ENCODE assay signal across 17 cellular contexts in genomic region chr18:68841301-68841700, GRCh38. TPM values are rescaled to one million over a fixed set of nuclear protein-coding genes. Genes with fewer than 3 reads are reported as not detected.
DNase-seq lines count a peak whose midpoint lies in the region; ATAC-seq and TF ChIP-seq lines count a peak whose summit lies in the region.
"Had no signal": no experiment of that assay in that cellular context is flagged by ENCODE, and none has a peak within 500 bp of the region (broad histone marks: within the 10 kb centered on the region; RNA-seq: fewer than 3 reads in every experiment).

No MANE protein-coding gene starts in this region.

- H3K4me3 ChIP-seq in GM23338: no peak overlapping the region
- H3K4me3 ChIP-seq in RWPE2 (ENCODE audit: severe bottlenecking): no peak overlapping the region
- H3K4me3 ChIP-seq: ascending aorta; BLaER1 treated with 17β-estradiol and CSF1 and Interleukin-3, amounts not matched to agents 10 nM and 100 nM; prostate gland had no signal

- peak overlapping the region; percentile 89; the same call in 1 of the 2 replicates for H3K27ac Mint-ChIP-seq in GM23338
- H3K27ac Mint-ChIP-seq in osteocyte (ENCODE audit: unreplicated experiment): peak overlapping the region; percentile 90
- H3K27ac Mint-ChIP-seq: activated CD4-positive, alpha-beta T cell treated with anti-CD3 and anti-CD28 coated beads for 36 hours had no signal

- H3K27me3 ChIP-seq in GM23338 (ENCODE audit: insufficient read depth) (no peaks in the 10 kb centered on the region), RWPE2 (ENCODE audit: insufficient read depth, poor library complexity, severe bottlenecking) (no peaks in the 10 kb centered on the region)
- H3K27me3 ChIP-seq: ascending aorta; BLaER1 treated with 17β-estradiol and CSF1 and Interleukin-3, amounts not matched to agents 10 nM and 100 nM had no signal

- H3K4me1 Mint-ChIP-seq in GM23338: peaks cover 11% of the 10 kb centered on the region; the same call in 2 of the 3 replicates
- peaks cover 45% of the 10 kb centered on the region for H3K4me1 Mint-ChIP-seq in osteocyte (ENCODE audit: unreplicated experiment)
- H3K4me1 Mint-ChIP-seq: activated CD4-positive, alpha-beta T cell treated with anti-CD3 and anti-CD28 coated beads for 36 hours had no signal

- no peak overlapping the region for H3K4me2 ChIP-seq in GM23338

- H3K4me1 ChIP-seq in GM23338 (ENCODE audit: insufficient read depth) (0 out of 2 replicates have a peak, but pooled peaks cover 6% of the 10 kb centered on the region), RWPE2 (ENCODE audit: insufficient read depth, poor library complexity, severe bottlenecking) (peaks cover 30% of the 10 kb centered on the region)
- H3K4me1 ChIP-seq: ascending aorta, prostate gland had no signal

- H3K36me3 Mint-ChIP-seq in GM23338 (ENCODE audit: low read depth) (no peaks in the 10 kb centered on the region), osteocyte (ENCODE audit: unreplicated experiment) (peaks cover 12% of the 10 kb centered on the region)

- H3K36me3 ChIP-seq in GM23338 (ENCODE audit: insufficient read depth) (no peaks in the 10 kb centered on the region), RWPE2 (ENCODE audit: low read depth) (no peaks in the 10 kb centered on the region)
- H3K36me3 ChIP-seq: ascending aorta; BLaER1 treated with 17β-estradiol and CSF1 and Interleukin-3, amounts not matched to agents 10 nM and 100 nM; prostate gland had no signal

- no peaks in the 10 kb centered on the region for H4K20me1 ChIP-seq in GM23338 (replicated peaks; ENCODE audit: insufficient read depth)
- H4K20me1 ChIP-seq: BLaER1 treated with 17β-estradiol and CSF1 and Interleukin-3, amounts not matched to agents 10 nM and 100 nM had no signal

- H3K79me2 ChIP-seq in GM23338 (replicated peaks; ENCODE audit: insufficient read depth): no peaks in the 10 kb centered on the region

- no peak for DNase-seq in GM23338 (ENCODE audit: low spot score)
- DNase-seq in RWPE2 (ENCODE audit: low spot score): no peak
- DNase-seq in fibroblast of gingiva (ENCODE audit: low read depth): peak; percentile 4
- DNase-seq in osteocyte (ENCODE audit: extremely low spot score, unreplicated experiment): no peak
- DNase-seq in NCI-H146 (lab: John Stamatoyannopoulos, UW): no peak
- no peak for DNase-seq in SK-N-DZ (ENCODE audit: low spot score)
- DNase-seq: activated CD4-positive, alpha-beta T cell treated with anti-CD3 and anti-CD28 coated beads for 36 hours; hippocampal formation; NCI-H1092; SIG-M5; stimulated activated CD4-positive, alpha-beta T cell treated with anti-CD3 and anti-CD28 coated beads, Interleukin-15, amount 100 ng/mL, for 24 hours; stimulated activated naive CD8-positive, alpha-beta T cell treated with anti-CD3 and anti-CD28 coated beads, Interleukin-15, Interleukin-2, amounts not matched to agents 100 U/mL and 50 U/mL, for 24 hours had no signal

- H3K9me2 ChIP-seq in GM23338 (ENCODE audit: insufficient read depth): 0 out of 2 replicates have a peak, but pooled peaks cover 5% of the 10 kb centered on the region

- ATAC-seq in GM23338 (no peak), RWPE2 (ENCODE audit: low read depth) (peak; percentile 43; the same call in 2 of the 3 replicates), GM18498 (IDR thresholded peaks at IDR 0.05; ENCODE audit: unreplicated experiment) (no peak), GM21786 (IDR thresholded peaks at IDR 0.05; ENCODE audit: unreplicated experiment) (no peak)
- ATAC-seq: activated CD4-positive, alpha-beta T cell treated with anti-CD3 and anti-CD28 coated beads for 36 hours; stimulated activated naive CD8-positive, alpha-beta T cell treated with anti-CD3 and anti-CD28 coated beads, Interleukin-15, Interleukin-2, amounts not matched to agents 100 U/mL and 50 U/mL, for 24 hours had no signal

- H3F3A ChIP-seq in GM23338 (replicated peaks; ENCODE audit: low read depth): no peaks in the 10 kb centered on the region

- H3K9me3 Mint-ChIP-seq in GM23338 (no peaks in the 10 kb centered on the region), osteocyte (ENCODE audit: unreplicated experiment) (no peaks in the 10 kb centered on the region)

- H2AFZ ChIP-seq in GM23338: no peak overlapping the region

- H3K4me3 Mint-ChIP-seq in GM23338: no peak overlapping the region
- peak overlapping the region; percentile 3 for H3K4me3 Mint-ChIP-seq in osteocyte (ENCODE audit: unreplicated experiment)
- H3K4me3 Mint-ChIP-seq: activated CD4-positive, alpha-beta T cell treated with anti-CD3 and anti-CD28 coated beads for 36 hours had no signal

- no peak for TF ChIP-seq CTCF in GM23338 (conservative IDR thresholded peaks at IDR 0.05; ENCODE audit: low read depth in 2 of 2)
- no peak for TF ChIP-seq CTCF in RWPE2 (IDR thresholded peaks at IDR 0.05; ENCODE audit: poor library complexity, severe bottlenecking)
- TF ChIP-seq CTCF in osteocyte (IDR thresholded peaks at IDR 0.05): no peak

- no peaks in the 10 kb centered on the region for H3K9me3 ChIP-seq in RWPE2 (ENCODE audit: severe bottlenecking)
- H3K9me3 ChIP-seq: ascending aorta; BLaER1 treated with 17β-estradiol and CSF1 and Interleukin-3, amounts not matched to agents 10 nM and 100 nM; prostate gland had no signal

- H3K27me3 Mint-ChIP-seq in GM23338 (ENCODE audit: insufficient read depth, low read depth, poor library complexity) (no peaks in the 10 kb centered on the region), osteocyte (ENCODE audit: unreplicated experiment) (no peaks in the 10 kb centered on the region)
- H3K27me3 Mint-ChIP-seq: activated CD4-positive, alpha-beta T cell treated with anti-CD3 and anti-CD28 coated beads for 36 hours had no signal

- H3K27ac ChIP-seq in GM23338 (ENCODE audit: low read depth) (no peak overlapping the region), RWPE2 (ENCODE audit: poor library complexity, severe bottlenecking) (peak overlapping the region; percentile 51)
- H3K27ac ChIP-seq: ascending aorta, prostate gland had no signal

TF ChIP-seq in GM23338, 12 proteins besides CTCF, POLR2A, EP300 and RAD21 (continues in another document):
- TF ChIP-seq CREB1 (CRISPR knock-in tag; IDR thresholded peaks at IDR 0.05; ENCODE audit: low read depth) (no peak), REST (IDR thresholded peaks at IDR 0.05; ENCODE audit: unreplicated experiment) (no peak), STAT1 (IDR thresholded peaks at IDR 0.05; ENCODE audit: unreplicated experiment) (no peak), NANOG (IDR thresholded peaks at IDR 0.05; ENCODE audit: borderline replicate concordance) (no peak), ZNF114 (CRISPR knock-in tag; IDR thresholded peaks at IDR 0.05) (no peak), EZH2phosphoT487 (IDR thresholded peaks at IDR 0.05; ENCODE audit: unreplicated experiment) (no peak), JUNB (IDR thresholded peaks at IDR 0.05; ENCODE audit: unreplicated experiment) (no peak), ETS1 (IDR thresholded peaks at IDR 0.05) (no peak), ZNF331 (CRISPR knock-in tag; IDR thresholded peaks at IDR 0.05; ENCODE audit: low read depth) (no peak), POLR2AphosphoS5 (IDR thresholded peaks at IDR 0.05; ENCODE audit: low read depth) (no peak), EZH2 (IDR thresholded peaks at IDR 0.05; ENCODE audit: low read depth, unreplicated experiment) (no peak)

RNA-seq across cellular contexts. Expression of gene CCDC102B, which starts 43.4 kb away (rescaled TPM):
- 0.16 and 1.3 TPM in 2 replicates for total RNA-seq in GM23338 (2014; rRNA removed; shearing (Covaris generic))
- 2.1 and 3.4 TPM in 2 replicates for polyA plus RNA-seq in GM23338 (2016; fragmentation: Nextera tagmentation; extraction: Ambion mirVana)
- total RNA-seq in osteocyte: 18.5 and 18.9 TPM in 2 replicates
- polyA plus RNA-seq in SK-N-DZ (2014; cell fraction: cytosol; rRNA removed): 6.2 and 8.6 TPM in 2 replicates
- polyA plus RNA-seq in SK-N-DZ (2014; cell fraction: nucleus; rRNA removed): 10.9 and 19.7 TPM in 2 replicates
